7 cellular contexts compared by ENCODE assay signal in genomic region chr15:95875141-95875643, GRCh38.
DNase-seq lines count a peak whose midpoint lies in the region; ATAC-seq and TF ChIP-seq lines count a peak whose summit lies in the region.

No MANE protein-coding gene starts in this region.

- intact Hi-C loops in PC-9 (cut with micrococcal nuclease; ENCODE audit: unreplicated experiment): loop anchor here (1.0 to 10.0 kb wide), 4 partner anchors 178 to 451 kb away; no protein-coding TSS in a partner anchor

- peaks cover 32% of the 10 kb centered on the region for H3F3A ChIP-seq in PC-9 (ENCODE audit: insufficient read depth, low read depth)

- H3K9me2 ChIP-seq in PC-9 (ENCODE audit: insufficient read depth): no peaks in the 10 kb centered on the region

- no peak overlapping the region for H2AFZ ChIP-seq in PC-9

- H3K4me3 ChIP-seq in PC-9 (no peak overlapping the region), fibroblast of mammary gland (ENCODE audit: control insufficient read depth, low read depth, low read length) (no peak overlapping the region), retinal pigment epithelial cell (ENCODE audit: low read length) (no peak overlapping the region)

- CTCF ChIA-PET in PC-9 (lab: Charles Lee): interaction anchor here (1.6 kb wide), 1 partner anchor 452 kb away, joined by 6 read pairs; no protein-coding TSS in a partner anchor

- no peak for ATAC-seq in HG03025 (IDR thresholded peaks at IDR 0.05; ENCODE audit: low FRiP score, unreplicated experiment)

- H4K20me1 ChIP-seq in PC-9 (ENCODE audit: insufficient read depth): no peaks in the 10 kb centered on the region

- H3K36me3 ChIP-seq in PC-9 (ENCODE audit: low read depth): no peaks in the 10 kb centered on the region

- H3K4me1 ChIP-seq in PC-9 (replicated peaks; ENCODE audit: insufficient read depth): peaks cover 37% of the 10 kb centered on the region

- no peaks in the 10 kb centered on the region for H3K27me3 ChIP-seq in PC-9 (ENCODE audit: insufficient read depth, low read depth)

- H3K27ac ChIP-seq in PC-9: peak overlapping the region; percentile 25; the same call in 1 of the 2 replicates

- DNase-seq in H4 (ENCODE audit: low spot score) (peak; percentile 57), PC-9 (peak; percentile 63 to 79), fibroblast of mammary gland (ENCODE audit: low read depth) (peak; percentile 74), retinal pigment epithelial cell (ENCODE audit: low read depth) (peak; percentile 89), SHP77 (lab: John Stamatoyannopoulos, UW) (no peak), hepatic stellate cell (ENCODE audit: low spot score) (no peak)

- no peaks in the 10 kb centered on the region for H3K79me2 ChIP-seq in PC-9 (ENCODE audit: low read depth)

- peaks cover 10% of the 10 kb centered on the region; the same call in 1 of the 2 replicates for H3K9me3 ChIP-seq in PC-9 (ENCODE audit: insufficient read depth, low read depth)

- H3K4me2 ChIP-seq in PC-9: peak overlapping the region; percentile 10; the same call in 1 of the 2 replicates

- no peak for TF ChIP-seq CTCF in PC-9 (conservative IDR thresholded peaks at IDR 0.05)
- TF ChIP-seq CTCF in fibroblast of mammary gland (conservative IDR thresholded peaks at IDR 0.05; ENCODE audit: control insufficient read depth, insufficient read depth, low read depth, low read length): no peak
- TF ChIP-seq CTCF in retinal pigment epithelial cell (conservative IDR thresholded peaks at IDR 0.05; ENCODE audit: low read depth, low read length): no peak

- POLR2A ChIA-PET in PC-9 (lab: Charles Lee; ENCODE audit: unreplicated experiment): interaction anchor here (0.6 to 0.7 kb wide), 3 partner anchors 196 to 459 kb away, joined by 5 to 23 read pairs (median 7); no protein-coding TSS in a partner anchor

- no TSS peak for BruUV-seq in PC-9 (replicated peaks; lab: Mats Ljungman, UMichigan)

Comparison
In these comparisons a context has a peak if more than half of its experiments do, and no peak if none do; other contexts are left out.
1. DNase-seq: peak in H4 (single experiment), PC-9 (2 of 2), fibroblast of mammary gland (single experiment) and retinal pigment epithelial cell (single experiment); none in SHP77 (0 of 2) and hepatic stellate cell (single experiment).